In the genomic region with DNA sequence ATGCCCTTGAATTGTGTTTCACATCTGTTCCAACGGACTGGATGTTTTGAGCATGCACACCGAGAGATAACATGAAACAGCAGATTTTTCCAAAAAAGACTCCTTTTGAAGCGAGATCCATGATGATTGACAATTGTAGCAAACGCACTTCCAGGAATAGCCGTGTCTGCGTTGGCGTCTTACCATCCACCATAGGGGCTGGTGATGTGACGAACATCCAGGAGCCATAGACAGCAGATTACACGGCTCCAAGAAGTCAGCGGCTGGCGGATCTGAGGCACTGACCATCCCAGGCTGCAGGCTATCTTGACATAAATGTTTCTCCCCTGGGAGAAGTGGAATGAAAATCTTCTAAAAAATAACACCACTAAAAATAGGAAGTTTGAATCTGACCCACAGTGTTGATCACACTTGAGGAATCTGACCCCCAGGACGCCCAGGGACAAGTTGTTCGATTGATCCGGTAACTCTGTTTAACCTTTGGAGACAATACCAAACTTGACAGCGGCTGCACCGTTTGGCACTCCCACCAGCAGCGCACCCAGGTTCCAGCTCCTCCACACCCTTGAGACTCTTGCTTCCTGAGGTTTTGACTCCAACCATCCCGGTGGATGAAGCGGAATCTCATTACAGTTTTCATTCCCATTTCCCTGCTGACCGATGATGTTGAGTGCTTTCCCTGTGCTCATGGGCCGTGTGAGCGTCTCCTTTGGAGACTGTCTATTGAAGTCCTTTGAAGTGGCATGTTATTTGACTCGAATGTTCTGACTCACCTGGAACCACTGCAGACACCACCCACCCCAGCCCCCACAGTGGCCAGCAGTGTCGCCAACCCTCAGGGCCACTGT, we compare ENCODE assay signal across 15 cellular contexts.
DNase-seq lines count a peak whose midpoint lies in the region; ATAC-seq and TF ChIP-seq lines count a peak whose summit lies in the region.
"Had no signal": no experiment of that assay in that cellular context is flagged by ENCODE, and none has a peak within 500 bp of the region (broad histone marks: within the 10 kb centered on the region; RNA-seq: fewer than 3 reads in every experiment).

No MANE protein-coding gene starts in this region.

- H3K4me1 Mint-ChIP-seq in activated CD8-positive, alpha-beta T cell treated with anti-CD3 and anti-CD28 coated beads, Interleukin-2, amount 10 ng/mL, durations not matched to agents 7 days and 5 days (ENCODE audit: low read depth) = no peaks in the 10 kb centered on the region
- no peaks in the 10 kb centered on the region for H3K4me1 Mint-ChIP-seq in activated CD8-positive, alpha-beta T cell treated with anti-CD3 and anti-CD28 coated beads for 36 hours (ENCODE audit: low read depth)
- H3K4me1 Mint-ChIP-seq in brain = peaks cover 95% of the 10 kb centered on the region
- peaks cover 21% of the 10 kb centered on the region for H3K4me1 Mint-ChIP-seq in WTC11

- no peaks in the 10 kb centered on the region for H3K27me3 ChIP-seq in upper lobe of right lung
- H3K27me3 ChIP-seq: MG63 had no signal

- no peaks in the 10 kb centered on the region for H3K36me3 ChIP-seq in upper lobe of right lung
- H3K36me3 ChIP-seq: MG63 had no signal

- no peak overlapping the region for H3K27ac Mint-ChIP-seq in activated CD8-positive, alpha-beta T cell treated with anti-CD3 and anti-CD28 coated beads, Interleukin-2, amount 10 ng/mL, durations not matched to agents 7 days and 5 days
- no peak overlapping the region for H3K27ac Mint-ChIP-seq in activated CD8-positive, alpha-beta T cell treated with anti-CD3 and anti-CD28 coated beads for 36 hours
- H3K27ac Mint-ChIP-seq in brain = peak overlapping the region; percentile 62 to 95 (median 90)
- H3K27ac Mint-ChIP-seq in WTC11 = no peak overlapping the region

- no peak overlapping the region for H3K4me3 Mint-ChIP-seq in activated CD8-positive, alpha-beta T cell treated with anti-CD3 and anti-CD28 coated beads, Interleukin-2, amount 10 ng/mL, durations not matched to agents 7 days and 5 days
- H3K4me3 Mint-ChIP-seq in activated CD8-positive, alpha-beta T cell treated with anti-CD3 and anti-CD28 coated beads for 36 hours = no peak overlapping the region
- H3K4me3 Mint-ChIP-seq in brain (no peak overlapping the region), WTC11 (no peak overlapping the region)

- ATAC-seq in activated CD8-positive, alpha-beta T cell treated with anti-CD3 and anti-CD28 coated beads, Interleukin-2, amount 10 ng/mL, durations not matched to agents 7 days and 5 days = no peak
- no peak for ATAC-seq in activated CD8-positive, alpha-beta T cell treated with anti-CD3 and anti-CD28 coated beads for 36 hours
- ATAC-seq in upper lobe of right lung (no peak), WTC11 (no peak)
- ATAC-seq: A549 had no signal

- DNase-seq in activated CD8-positive, alpha-beta T cell treated with anti-CD3 and anti-CD28 coated beads, Interleukin-2, amount 10 ng/mL, durations not matched to agents 7 days and 5 days = peak; percentile 10
- no peak for DNase-seq in activated CD8-positive, alpha-beta T cell treated with anti-CD3 and anti-CD28 coated beads for 36 hours
- DNase-seq in islet precursor cell (peak; percentile 66), upper lobe of right lung (peak; percentile 31), WTC11 (ENCODE audit: low spot score) (no peak), T-helper 1 cell (no peak)
- DNase-seq: GOT3, MG63, NCI-H1105, NCI-H187 treated with DMSO at 0.1 percent for 48 hours, NCI-H524 had no signal

- no peak overlapping the region for H3K4me3 ChIP-seq in upper lobe of right lung
- H3K4me3 ChIP-seq: A549, MG63 had no signal

- no peak overlapping the region for H3K27ac ChIP-seq in upper lobe of right lung
- H3K27ac ChIP-seq: A549, C4-2B, KMS-11 had no signal

- H3K4me1 ChIP-seq in upper lobe of right lung = no peaks in the 10 kb centered on the region
- H3K4me1 ChIP-seq: A549 had no signal

- no peaks in the 10 kb centered on the region for H3K27me3 Mint-ChIP-seq in activated CD8-positive, alpha-beta T cell treated with anti-CD3 and anti-CD28 coated beads, Interleukin-2, amount 10 ng/mL, durations not matched to agents 7 days and 5 days (ENCODE audit: low read depth)
- no peaks in the 10 kb centered on the region for H3K27me3 Mint-ChIP-seq in activated CD8-positive, alpha-beta T cell treated with anti-CD3 and anti-CD28 coated beads for 36 hours
- H3K27me3 Mint-ChIP-seq in brain = peaks cover 7% of the 10 kb centered on the region
- H3K27me3 Mint-ChIP-seq in WTC11 (ENCODE audit: low read depth) = no peaks in the 10 kb centered on the region

- intact Hi-C loops in activated CD8-positive, alpha-beta T cell treated with anti-CD3 and anti-CD28 coated beads for 36 hours (cut with micrococcal nuclease) = no loop called here
- intact Hi-C loops in upper lobe of right lung (cut with DNase I) = no loop called here

- POLR2A ChIA-PET in activated CD8-positive, alpha-beta T cell treated with anti-CD3 and anti-CD28 coated beads, Interleukin-2, amount 10 ng/mL, durations not matched to agents 7 days and 5 days (lab: Charles Lee) = no interaction called here
- POLR2A ChIA-PET in activated CD8-positive, alpha-beta T cell treated with anti-CD3 and anti-CD28 coated beads for 36 hours (lab: Charles Lee) = no interaction called here
- POLR2A ChIA-PET in WTC11 (lab: Charles Lee) = no interaction called here

- no peaks in the 10 kb centered on the region for H3K36me3 Mint-ChIP-seq in activated CD8-positive, alpha-beta T cell treated with anti-CD3 and anti-CD28 coated beads, Interleukin-2, amount 10 ng/mL, durations not matched to agents 7 days and 5 days (ENCODE audit: low read depth)
- no peaks in the 10 kb centered on the region for H3K36me3 Mint-ChIP-seq in activated CD8-positive, alpha-beta T cell treated with anti-CD3 and anti-CD28 coated beads for 36 hours (ENCODE audit: low read depth)
- H3K36me3 Mint-ChIP-seq in brain = no peaks in the 10 kb centered on the region
- H3K36me3 Mint-ChIP-seq in WTC11 = no peaks in the 10 kb centered on the region

- no peaks in the 10 kb centered on the region for H3K9me3 ChIP-seq in upper lobe of right lung
- H3K9me3 ChIP-seq: A549, MG63 had no signal

- no peaks in the 10 kb centered on the region for H3K9me3 Mint-ChIP-seq in activated CD8-positive, alpha-beta T cell treated with anti-CD3 and anti-CD28 coated beads, Interleukin-2, amount 10 ng/mL, durations not matched to agents 7 days and 5 days (ENCODE audit: insufficient read depth)
- H3K9me3 Mint-ChIP-seq in activated CD8-positive, alpha-beta T cell treated with anti-CD3 and anti-CD28 coated beads for 36 hours = no peaks in the 10 kb centered on the region
- H3K9me3 Mint-ChIP-seq in brain (no peaks in the 10 kb centered on the region), WTC11 (no peaks in the 10 kb centered on the region)

- no peak for TF ChIP-seq CTCF in activated CD8-positive, alpha-beta T cell treated with anti-CD3 and anti-CD28 coated beads for 36 hours (IDR thresholded peaks at IDR 0.05)
- TF ChIP-seq CTCF in brain (conservative IDR thresholded peaks at IDR 0.05) (no peak), upper lobe of right lung (IDR thresholded peaks at IDR 0.05) (no peak), WTC11 (IDR thresholded peaks at IDR 0.05) (no peak)

- CTCF ChIA-PET in activated CD8-positive, alpha-beta T cell treated with anti-CD3 and anti-CD28 coated beads, Interleukin-2, amount 10 ng/mL, durations not matched to agents 7 days and 5 days (lab: Charles Lee) = no interaction called here
- CTCF ChIA-PET in activated CD8-positive, alpha-beta T cell treated with anti-CD3 and anti-CD28 coated beads for 36 hours (lab: Charles Lee) = no interaction called here
- CTCF ChIA-PET in WTC11 (lab: Charles Lee) = no interaction called here

TF ChIP-seq in WTC11, 78 proteins besides CTCF, POLR2A, EP300 and RAD21 (continues in another document):
- TF ChIP-seq, protein P1, sequence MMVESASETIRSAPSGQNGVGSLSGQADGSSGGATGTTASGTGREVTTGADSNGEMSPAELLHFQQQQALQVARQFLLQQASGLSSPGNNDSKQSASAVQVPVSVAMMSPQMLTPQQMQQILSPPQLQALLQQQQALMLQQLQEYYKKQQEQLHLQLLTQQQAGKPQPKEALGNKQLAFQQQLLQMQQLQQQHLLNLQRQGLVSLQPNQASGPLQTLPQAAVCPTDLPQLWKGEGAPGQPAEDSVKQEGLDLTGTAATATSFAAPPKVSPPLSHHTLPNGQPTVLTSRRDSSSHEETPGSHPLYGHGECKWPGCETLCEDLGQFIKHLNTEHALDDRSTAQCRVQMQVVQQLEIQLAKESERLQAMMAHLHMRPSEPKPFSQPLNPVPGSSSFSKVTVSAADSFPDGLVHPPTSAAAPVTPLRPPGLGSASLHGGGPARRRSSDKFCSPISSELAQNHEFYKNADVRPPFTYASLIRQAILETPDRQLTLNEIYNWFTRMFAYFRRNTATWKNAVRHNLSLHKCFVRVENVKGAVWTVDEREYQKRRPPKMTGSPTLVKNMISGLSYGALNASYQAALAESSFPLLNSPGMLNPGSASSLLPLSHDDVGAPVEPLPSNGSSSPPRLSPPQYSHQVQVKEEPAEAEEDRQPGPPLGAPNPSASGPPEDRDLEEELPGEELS (CRISPR knock-in tag; IDR thresholded peaks at IDR 0.05) = no peak

Comparison
In these comparisons a context has a peak if more than half of its experiments do, and no peak if none do; other contexts are left out.
1. DNase-seq: peak in activated CD8-positive, alpha-beta T cell treated with anti-CD3 and anti-CD28 coated beads, Interleukin-2, amount 10 ng/mL, durations not matched to agents 7 days and 5 days (single experiment), islet precursor cell (single experiment) and upper lobe of right lung (single experiment); none in activated CD8-positive, alpha-beta T cell treated with anti-CD3 and anti-CD28 coated beads for 36 hours (single experiment), WTC11 (single experiment) and T-helper 1 cell (0 of 5).
2. H3K27ac Mint-ChIP-seq: peak in brain (5 of 5); none in activated CD8-positive, alpha-beta T cell treated with anti-CD3 and anti-CD28 coated beads, Interleukin-2, amount 10 ng/mL, durations not matched to agents 7 days and 5 days (single experiment), activated CD8-positive, alpha-beta T cell treated with anti-CD3 and anti-CD28 coated beads for 36 hours (single experiment) and WTC11 (single experiment).